ENCODE assay signal across 1 cellular context in genomic region chr17:50956750-50957523, GRCh38.
TF ChIP-seq lines count a peak whose summit lies in the region.

No MANE protein-coding gene starts in this region.

TF ChIP-seq in HEK293, 187 proteins besides CTCF, POLR2A, EP300 and RAD21 (continued from another document):
- TF ChIP-seq ZXDB (tag by site-specific recombination; IDR thresholded peaks at IDR 0.05) (no peak), PATZ1 (tag by site-specific recombination; IDR thresholded peaks at IDR 0.05) (peak; percentile 40; the same call in 1 of the 2 replicates), ZNF202 (tag by site-specific recombination; IDR thresholded peaks at IDR 0.05; ENCODE audit: borderline replicate concordance) (no peak), PRDM10 (tag by site-specific recombination; IDR thresholded peaks at IDR 0.05) (peak; percentile 39; the same call in 1 of the 2 replicates), ZNF677 (tag by site-specific recombination; IDR thresholded peaks at IDR 0.05) (no peak), ATF2 (tag by site-specific recombination; IDR thresholded peaks at IDR 0.05; ENCODE audit: low read depth) (no peak), HOXA7 (CRISPR knock-in tag; IDR thresholded peaks at IDR 0.05; ENCODE audit: borderline replicate concordance) (no peak), ZBTB17 (tag by site-specific recombination; IDR thresholded peaks at IDR 0.05) (peak; percentile 55), SP7 (tag by site-specific recombination; IDR thresholded peaks at IDR 0.05) (no peak), ZNF600 (tag by site-specific recombination; IDR thresholded peaks at IDR 0.05) (peak; percentile 35; the same call in 1 of the 2 replicates), ZFP41 (tag by site-specific recombination; IDR thresholded peaks at IDR 0.05; ENCODE audit: borderline replicate concordance) (no peak), EGR2 (tag by site-specific recombination; IDR thresholded peaks at IDR 0.05; ENCODE audit: low read depth) (0 out of 2 replicates have a peak, but pooled peaks have one; percentile 30), SCRT1 (tag by site-specific recombination; IDR thresholded peaks at IDR 0.05; ENCODE audit: borderline replicate concordance) (no peak), ZFHX2 (tag by site-specific recombination; conservative IDR thresholded peaks at IDR 0.05) (peak; percentile 53; the same call in 1 of the 2 replicates), ZNF132 (tag by site-specific recombination; IDR thresholded peaks at IDR 0.05; ENCODE audit: borderline replicate concordance) (no peak), TRIM28 (IDR thresholded peaks at IDR 0.05; ENCODE audit: borderline replicate concordance, low read length) (no peak), IKZF3 (tag by site-specific recombination; IDR thresholded peaks at IDR 0.05) (peak; percentile 63; the same call in 1 of the 2 replicates), ZSCAN18 (tag by site-specific recombination; IDR thresholded peaks at IDR 0.05) (no peak), SCRT2 (tag by site-specific recombination; IDR thresholded peaks at IDR 0.05) (no peak), ZBTB11 (tag by site-specific recombination; conservative IDR thresholded peaks at IDR 0.05; ENCODE audit: low read depth) (peak; percentile 76), GLIS1 (tag by site-specific recombination; IDR thresholded peaks at IDR 0.05) (0 out of 2 replicates have a peak, but pooled peaks have one; percentile 10), ZBTB8A (tag by site-specific recombination; IDR thresholded peaks at IDR 0.05) (peak; percentile 72; the same call in 1 of the 2 replicates)
